In genomic region chr2:38668092-38668491, GRCh38 we compare ENCODE assay signal across 16 cellular contexts. TPM values are rescaled to one million over a fixed set of nuclear protein-coding genes. Genes with fewer than 3 reads are reported as not detected.
DNase-seq lines count a peak whose midpoint lies in the region; ATAC-seq and TF ChIP-seq lines count a peak whose summit lies in the region.
"Had no signal": no experiment of that assay in that cellular context is flagged by ENCODE, and none has a peak within 500 bp of the region (broad histone marks: within the 10 kb centered on the region; RNA-seq: fewer than 3 reads in every experiment).

No MANE protein-coding gene starts in this region.

- peak overlapping the region; percentile 81 to 95 for H3K4me3 Mint-ChIP-seq in activated T-cell treated with anti-CD3 and anti-CD28 coated beads, Interleukin-2, amount 50 U/mL, for 72 hours

- peak overlapping the region; percentile 71 for H3K4me3 ChIP-seq in lower lobe of right lung
- H3K4me3 ChIP-seq in transverse colon: peak overlapping the region in 1 of 4 donors; percentile 61
- H3K4me3 ChIP-seq: SK-N-MC had no signal

- H3K27ac Mint-ChIP-seq in activated T-cell treated with anti-CD3 and anti-CD28 coated beads, Interleukin-2, amount 50 U/mL, for 72 hours: peak overlapping the region; percentile 95
- H3K27ac Mint-ChIP-seq in activated naive CD4-positive, alpha-beta T cell treated with anti-CD3 and anti-CD28 coated beads, Interleukin-2, amount 50 U/mL, for 72 hours: peak overlapping the region; percentile 90 to 97

- no peak for ATAC-seq in activated T-cell treated with anti-CD3 and anti-CD28 coated beads, Interleukin-2, amount 50 U/mL, for 72 hours (replicated peaks in 1 of 2)
- ATAC-seq in activated naive CD4-positive, alpha-beta T cell treated with anti-CD3 and anti-CD28 coated beads, Interleukin-2, amount 50 U/mL, for 72 hours: no peak
- ATAC-seq in lower lobe of right lung (no peak), HG02840 (IDR thresholded peaks at IDR 0.05; ENCODE audit: low FRiP score, unreplicated experiment) (no peak)
- no peak for ATAC-seq in activated CD4-positive, CD25-positive, alpha-beta regulatory T cell treated with anti-CD3 and anti-CD28 coated beads, Interleukin-2, amount 50 U/mL, for 24 hours
- ATAC-seq: heart left ventricle, left cardiac atrium had no signal

- H3K27me3 ChIP-seq in lower lobe of right lung (ENCODE audit: low read depth): no peaks in the 10 kb centered on the region
- no peaks in the 10 kb centered on the region for H3K27me3 ChIP-seq in transverse colon
- H3K27me3 ChIP-seq: heart left ventricle had no signal

- no peaks in the 10 kb centered on the region for H3K27me3 Mint-ChIP-seq in activated T-cell treated with anti-CD3 and anti-CD28 coated beads, Interleukin-2, amount 50 U/mL, for 72 hours (ENCODE audit: low read depth)

- DNase-seq in activated T-cell treated with anti-CD3 and anti-CD28 coated beads, Interleukin-2, amount 50 U/mL, for 72 hours: no peak
- DNase-seq in activated T-cell treated with anti-CD3 and anti-CD28 coated beads, Interleukin-2, amount 50 U/mL, for 48 hours: no peak
- DNase-seq in activated naive CD4-positive, alpha-beta T cell treated with anti-CD3 and anti-CD28 coated beads, Interleukin-2, amount 50 U/mL, for 72 hours (ENCODE audit: low spot score in 2 of 2): no peak
- DNase-seq in lower lobe of right lung (no peak), transverse colon (no peak), inferior parietal cortex (ENCODE audit: extremely low spot score) (no peak)
- DNase-seq: activated gamma-delta T cell treated with Interleukin-2 at 50 U/mL for 16 hours, cerebellar nuclear complex, NCI-H2171, occipital lobe had no signal

- H3K36me3 Mint-ChIP-seq in activated T-cell treated with anti-CD3 and anti-CD28 coated beads, Interleukin-2, amount 50 U/mL, for 72 hours (ENCODE audit: insufficient read depth in 2 of 2): peaks cover 22 to 31% of the 10 kb centered on the region in 2 donors
- H3K36me3 Mint-ChIP-seq in activated naive CD4-positive, alpha-beta T cell treated with anti-CD3 and anti-CD28 coated beads, Interleukin-2, amount 50 U/mL, for 72 hours: peaks cover 5 to 40% of the 10 kb centered on the region in 2 donors

- peaks cover 85% of the 10 kb centered on the region for H3K4me1 Mint-ChIP-seq in activated T-cell treated with anti-CD3 and anti-CD28 coated beads, Interleukin-2, amount 50 U/mL, for 72 hours (ENCODE audit: low read depth)

- no peaks in the 10 kb centered on the region for H3K9me3 ChIP-seq in lower lobe of right lung
- no peaks in the 10 kb centered on the region for H3K9me3 ChIP-seq in transverse colon
- H3K9me3 ChIP-seq: heart left ventricle had no signal

- H3K9me3 Mint-ChIP-seq in activated T-cell treated with anti-CD3 and anti-CD28 coated beads, Interleukin-2, amount 50 U/mL, for 72 hours: no peaks in the 10 kb centered on the region
- H3K9me3 Mint-ChIP-seq in activated naive CD4-positive, alpha-beta T cell treated with anti-CD3 and anti-CD28 coated beads, Interleukin-2, amount 50 U/mL, for 72 hours: no peaks in the 10 kb centered on the region

- H3K4me1 ChIP-seq in lower lobe of right lung: peaks cover 21% of the 10 kb centered on the region
- peaks cover 0 to 47% (median 15%) of the 10 kb centered on the region in 4 donors for H3K4me1 ChIP-seq in transverse colon

- TF ChIP-seq POLR2A in transverse colon (IDR thresholded peaks at IDR 0.05): no peak

- no peak for TF ChIP-seq CTCF in lower lobe of right lung (IDR thresholded peaks at IDR 0.05)
- no peak for TF ChIP-seq CTCF in transverse colon (IDR thresholded peaks at IDR 0.05)

- 88 to 92% methylated on average over 4 of the region's 4 CpGs for WGBS in transverse colon (ENCODE audit: low coverage in 1 of 2), 2 donors

- H3K27ac ChIP-seq in lower lobe of right lung (no peak overlapping the region), transverse colon (peak overlapping the region; percentile 84 to 95 (median 90))
- H3K27ac ChIP-seq: SK-N-MC had no signal

- no peak for TF ChIP-seq EP300 in transverse colon (IDR thresholded peaks at IDR 0.05; ENCODE audit: low read depth)

- in situ Hi-C loops in transverse colon (cut with MboI; ENCODE audit: low pct_ligation_motif_present in 1 of 4, low pct_unique_long_range_greater_than_20kb in 1 of 4, low sequenced_read_pairs in 3 of 4): loop anchor here in 2 of 4 donors (10.0 kb wide), 1 partner anchor 63 kb away; the partner anchor contains the start of gene HNRNPLL (in 2 of the 2)

- H3K36me3 ChIP-seq in lower lobe of right lung (no peaks in the 10 kb centered on the region), transverse colon (no peaks in the 10 kb centered on the region)
- H3K36me3 ChIP-seq: heart left ventricle had no signal

- intact Hi-C loops in lower lobe of right lung (cut with DNase I) (no loop called here), transverse colon (cut with DNase I; ENCODE audit: low total_unique reads) (loop anchor here (10.0 kb wide), 1 partner anchor 67 kb away; no protein-coding TSS in a partner anchor)

RNA-seq across cellular contexts. Expression of gene GALM, which starts 2.2 kb away (rescaled TPM):
- total RNA-seq in activated T-cell treated with anti-CD3 and anti-CD28 coated beads, Interleukin-2, amount 50 U/mL, for 72 hours: 100 to 1,000 TPM in 1 of 2 donors, 10 to 100 TPM in 1; 97.8 to 114 TPM
- 10 to 100 TPM; 16.1 to 45.0 TPM for total RNA-seq in activated naive CD4-positive, alpha-beta T cell treated with anti-CD3 and anti-CD28 coated beads, Interleukin-2, amount 50 U/mL, for 72 hours
- total RNA-seq in lower lobe of right lung (17.7 TPM), transverse colon (10 to 100 TPM; 35.5 to 80.6 (median 70.9) TPM)
- total RNA-seq: HT1080 had no signal
